Comparison of ENCODE assay signal across 9 cellular contexts in genomic region chr6:75084872-75085381, GRCh38.
DNase-seq lines count a peak whose midpoint lies in the region; ATAC-seq and TF ChIP-seq lines count a peak whose summit lies in the region.
"Had no signal": no experiment of that assay in that cellular context is flagged by ENCODE, and none has a peak within 500 bp of the region (broad histone marks: within the 10 kb centered on the region; RNA-seq: fewer than 3 reads in every experiment).

No MANE protein-coding gene starts in this region.

- H3K4me3 ChIP-seq in urinary bladder (ENCODE audit: low read depth, low read length): peak overlapping the region; percentile 24

- H3K4me1 ChIP-seq in foreskin keratinocyte (no peaks in the 10 kb centered on the region), urinary bladder (ENCODE audit: insufficient read depth) (peaks cover 1% of the 10 kb centered on the region)

- H3K27ac ChIP-seq in foreskin keratinocyte: no peak overlapping the region
- H3K27ac ChIP-seq in urinary bladder (ENCODE audit: low read depth): no peak overlapping the region

- H3K36me3 Mint-ChIP-seq in nephron progenitor cell (ENCODE audit: low read depth): no peaks in the 10 kb centered on the region
- H3K36me3 Mint-ChIP-seq in effector memory CD8-positive, alpha-beta T cell (ENCODE audit: insufficient read depth): no peaks in the 10 kb centered on the region

- no peak for TF ChIP-seq CTCF in foreskin keratinocyte (conservative IDR thresholded peaks at IDR 0.05)
- no peak for TF ChIP-seq CTCF in nephron progenitor cell (IDR thresholded peaks at IDR 0.05)

- DNase-seq in Right ventricle myocardium superior (no peak), Right ventricle myocardium inferior (ENCODE audit: missing footprints) (no peak), foreskin keratinocyte (no peak), nephron progenitor cell (peak; percentile 68)
- no peak for DNase-seq in activated T-cell treated with anti-CD3 and anti-CD28 coated beads, Interleukin-2, amount 50 U/mL, for 48 hours
- DNase-seq in activated CD4-positive, CD25-positive, alpha-beta regulatory T cell (lab: John Stamatoyannopoulos, UW): no peak
- no peak for DNase-seq in effector memory CD8-positive, alpha-beta T cell
- DNase-seq: NCI-H2171 had no signal

- WGBS in urinary bladder: 38% methylated on average over 33 of the region's 33 CpGs

- H3K4me1 Mint-ChIP-seq in nephron progenitor cell: peaks cover 13% of the 10 kb centered on the region
- no peaks in the 10 kb centered on the region for H3K4me1 Mint-ChIP-seq in effector memory CD8-positive, alpha-beta T cell (ENCODE audit: low read depth in 2 of 2)

- H3K4me3 Mint-ChIP-seq in nephron progenitor cell: peak overlapping the region; percentile 78
- H3K4me3 Mint-ChIP-seq in effector memory CD8-positive, alpha-beta T cell: no peak overlapping the region

- H3K36me3 ChIP-seq in urinary bladder (ENCODE audit: insufficient read depth): no peaks in the 10 kb centered on the region

- no peak overlapping the region for H3K27ac Mint-ChIP-seq in nephron progenitor cell
- no peak overlapping the region for H3K27ac Mint-ChIP-seq in effector memory CD8-positive, alpha-beta T cell

- intact Hi-C loops in Right ventricle myocardium superior (cut with DNase I) (no loop called here), Right ventricle myocardium inferior (cut with DNase I) (no loop called here)

- ATAC-seq in Right ventricle myocardium superior (ENCODE audit: poor library complexity) (peak; percentile 51), Right ventricle myocardium inferior (no peak), foreskin keratinocyte (peak; percentile 57)
- no peak for ATAC-seq in effector memory CD8-positive, alpha-beta T cell (replicated peaks)

- no peaks in the 10 kb centered on the region for H3K9me3 Mint-ChIP-seq in nephron progenitor cell
- H3K9me3 Mint-ChIP-seq in effector memory CD8-positive, alpha-beta T cell: peaks cover 0 to 2% of the 10 kb centered on the region in 2 donors

- H3K27me3 ChIP-seq in foreskin keratinocyte: no peaks in the 10 kb centered on the region

- H3K27me3 Mint-ChIP-seq in nephron progenitor cell (ENCODE audit: low read depth, poor library complexity): peaks cover 35% of the 10 kb centered on the region
- peaks cover 17 to 18% of the 10 kb centered on the region in 2 donors for H3K27me3 Mint-ChIP-seq in effector memory CD8-positive, alpha-beta T cell

Comparison
In these comparisons a context has a peak if more than half of its experiments do, and no peak if none do; other contexts are left out.
1. ATAC-seq: peak in Right ventricle myocardium superior (single experiment) and foreskin keratinocyte (single experiment); none in Right ventricle myocardium inferior (single experiment) and effector memory CD8-positive, alpha-beta T cell (single experiment).